Comparison of ENCODE assay signal across 8 cellular contexts in genomic region chr2:10659898-10660568, GRCh38. TPM values are rescaled to one million over a fixed set of nuclear protein-coding genes. Genes with fewer than 3 reads are reported as not detected.
A peak's percentile ranks its signal among the peaks of the same experiment; 100 is the strongest.
DNase-seq lines count a peak whose midpoint lies in the region; ATAC-seq and TF ChIP-seq lines count a peak whose summit lies in the region.

No MANE protein-coding gene starts in this region.

- in situ Hi-C loops in G401 (cut with HindIII; ENCODE audit: low sequenced_read_pairs): no loop called here

- intact Hi-C loops in activated CD4-positive, alpha-beta T cell treated with anti-CD3 and anti-CD28 coated beads for 36 hours (cut with DNase I, micrococcal nuclease): loop anchor here (10.0 kb wide), 2 partner anchors 355 to 535 kb away; partner anchors contain the start of genes HPCAL1 (in 1 of the 2) and RRM2 (in 1 of the 2)

- peak; percentile 81 for ATAC-seq in activated CD4-positive, alpha-beta T cell treated with anti-CD3 and anti-CD28 coated beads for 36 hours
- no peak for ATAC-seq in thoracic aorta (ENCODE audit: insufficient number of reproducible peaks, low FRiP score, low read depth)
- ATAC-seq in HG02623 (IDR thresholded peaks at IDR 0.05; ENCODE audit: unreplicated experiment): no peak

- H4K20me1 ChIP-seq in Loucy (ENCODE audit: insufficient read depth, low read length, poor library complexity, severe bottlenecking): no peaks in the 10 kb centered on the region

- H3K9me3 ChIP-seq in Loucy (ENCODE audit: insufficient read depth, low read depth, low read length) (no peaks in the 10 kb centered on the region), thoracic aorta (no peaks in the 10 kb centered on the region)
- no peaks in the 10 kb centered on the region for H3K9me3 ChIP-seq in effector memory CD4-positive, alpha-beta T cell (ENCODE audit: control insufficient read depth, low read length)

- peaks cover 38% of the 10 kb centered on the region for H3K36me3 Mint-ChIP-seq in activated CD4-positive, alpha-beta T cell treated with anti-CD3 and anti-CD28 coated beads for 36 hours (ENCODE audit: low read depth)

- no peak overlapping the region for H3K27ac ChIP-seq in effector memory CD4-positive, alpha-beta T cell (ENCODE audit: insufficient read depth, low read length, poor library complexity, severe bottlenecking)
- H3K27ac ChIP-seq in mesendoderm (ENCODE audit: low read depth, low read length) (no peak overlapping the region), thoracic aorta (no peak overlapping the region)

- H3K9ac ChIP-seq in Loucy (ENCODE audit: low read depth, low read length, poor library complexity, severe bottlenecking) (no peak overlapping the region), mesendoderm (ENCODE audit: low read length) (no peak overlapping the region)

- peak; percentile 71 for DNase-seq in G401 (ENCODE audit: low spot score)
- DNase-seq in activated CD4-positive, alpha-beta T cell treated with anti-CD3 and anti-CD28 coated beads for 36 hours: peak; percentile 74
- peak in 2 of 3 donors; percentile 5 for DNase-seq in effector memory CD4-positive, alpha-beta T cell
- peak; percentile 45 for DNase-seq in mesendoderm
- peak; percentile 9 for DNase-seq in thoracic aorta (ENCODE audit: low spot score)
- DNase-seq in activated gamma-delta T cell treated with Interleukin-2 at 50 U/mL for 16 hours: no peak

- H3K79me2 ChIP-seq in Loucy (ENCODE audit: insufficient read depth, low read length): no peaks in the 10 kb centered on the region
- no peaks in the 10 kb centered on the region for H3K79me2 ChIP-seq in mesendoderm (ENCODE audit: control insufficient read depth, insufficient read depth, low read length)

- no peak overlapping the region for H4K5ac ChIP-seq in mesendoderm (ENCODE audit: low read length)

- H2AK5ac ChIP-seq in mesendoderm (ENCODE audit: low read length): no peak overlapping the region

- no peaks in the 10 kb centered on the region for H3F3A ChIP-seq in Loucy (ENCODE audit: low read depth)

- H3K36me3 ChIP-seq in Loucy (ENCODE audit: insufficient read depth, low read length): peaks cover 56% of the 10 kb centered on the region; the same call in 1 of the 2 replicates
- peaks cover 19% of the 10 kb centered on the region for H3K36me3 ChIP-seq in effector memory CD4-positive, alpha-beta T cell (ENCODE audit: control insufficient read depth, insufficient read depth, low read length)
- no peaks in the 10 kb centered on the region for H3K36me3 ChIP-seq in mesendoderm (ENCODE audit: control insufficient read depth, insufficient read depth, low read length)
- H3K36me3 ChIP-seq in thoracic aorta: peaks cover 28% of the 10 kb centered on the region

- H3K4me1 ChIP-seq in Loucy (ENCODE audit: insufficient read depth, low read length, poor library complexity, severe bottlenecking) (no peaks in the 10 kb centered on the region), mesendoderm (ENCODE audit: control insufficient read depth, low read depth, low read length) (no peaks in the 10 kb centered on the region), thoracic aorta (ENCODE audit: control insufficient read depth in 1 of 2, low read depth in 2 of 2) (no peaks in the 10 kb centered on the region)
- H3K4me1 ChIP-seq in effector memory CD4-positive, alpha-beta T cell (ENCODE audit: control insufficient read depth, insufficient read depth, low read length, poor library complexity, severe bottlenecking): no peaks in the 10 kb centered on the region

- H3K79me1 ChIP-seq in mesendoderm (ENCODE audit: low read length): no peaks in the 10 kb centered on the region

- no peak overlapping the region for H2AFZ ChIP-seq in Loucy (ENCODE audit: low read length)

- H3K4ac ChIP-seq in mesendoderm (ENCODE audit: low read depth, low read length): no peak overlapping the region

- no peak overlapping the region for H2BK120ac ChIP-seq in mesendoderm (ENCODE audit: low read depth, low read length)

- POLR2A ChIA-PET in activated CD4-positive, alpha-beta T cell treated with anti-CD3 and anti-CD28 coated beads for 36 hours (lab: Charles Lee): interaction anchor here (0.6 to 0.7 kb wide), 2 partner anchors 21 to 1076 kb away, joined by 4 to 5 read pairs; no protein-coding TSS in a partner anchor

- no peak overlapping the region for H3K4me2 ChIP-seq in Loucy (ENCODE audit: low read depth, low read length, poor library complexity, severe bottlenecking)
- no peak overlapping the region for H3K4me2 ChIP-seq in mesendoderm (ENCODE audit: low read length)

- H3K4me3 ChIP-seq in Loucy (ENCODE audit: low read length, poor library complexity, severe bottlenecking) (no peak overlapping the region), mesendoderm (ENCODE audit: low read length) (no peak overlapping the region), thoracic aorta (no peak overlapping the region)
- H3K4me3 ChIP-seq in effector memory CD4-positive, alpha-beta T cell (ENCODE audit: insufficient read depth, low read depth, low read length, poor library complexity, severe bottlenecking): no peak overlapping the region

- no peak overlapping the region for H3K23ac ChIP-seq in mesendoderm (ENCODE audit: low read length)

- H3K56ac ChIP-seq in mesendoderm (ENCODE audit: low read length): no peak overlapping the region

- H3K9me2 ChIP-seq in Loucy (replicated peaks; ENCODE audit: low read depth, low read length): no peaks in the 10 kb centered on the region

- peaks cover 20% of the 10 kb centered on the region for H3K4me1 Mint-ChIP-seq in activated CD4-positive, alpha-beta T cell treated with anti-CD3 and anti-CD28 coated beads for 36 hours

- H3K27ac Mint-ChIP-seq in activated CD4-positive, alpha-beta T cell treated with anti-CD3 and anti-CD28 coated beads for 36 hours: no peak overlapping the region

- no peak overlapping the region for H3K18ac ChIP-seq in mesendoderm (ENCODE audit: low read length)

- WGBS in mesendoderm (ENCODE audit: extremely low coverage, insufficient coverage, low lambda C conversion rate): no CpG with 5 or more reads among the region's 10 CpGs

- H3K27me3 Mint-ChIP-seq in activated CD4-positive, alpha-beta T cell treated with anti-CD3 and anti-CD28 coated beads for 36 hours: no peaks in the 10 kb centered on the region

- H3K27me3 ChIP-seq in Loucy (ENCODE audit: insufficient read depth, low read length, poor library complexity, severe bottlenecking) (no peaks in the 10 kb centered on the region), mesendoderm (ENCODE audit: insufficient read depth, low read length, poor library complexity) (no peaks in the 10 kb centered on the region), thoracic aorta (replicated peaks; ENCODE audit: insufficient read depth) (no peaks in the 10 kb centered on the region)
- no peaks in the 10 kb centered on the region for H3K27me3 ChIP-seq in effector memory CD4-positive, alpha-beta T cell (replicated peaks; ENCODE audit: control insufficient read depth, insufficient read depth, low read length, poor library complexity, severe bottlenecking)

- H4K8ac ChIP-seq in mesendoderm (ENCODE audit: low read depth, low read length): no peak overlapping the region

- no peak overlapping the region for H2BK15ac ChIP-seq in mesendoderm (replicated peaks; ENCODE audit: low read depth)

- no peak overlapping the region for H2BK5ac ChIP-seq in mesendoderm (ENCODE audit: low read length)

- H3K4me3 Mint-ChIP-seq in activated CD4-positive, alpha-beta T cell treated with anti-CD3 and anti-CD28 coated beads for 36 hours: no peak overlapping the region

- CTCF ChIA-PET in activated CD4-positive, alpha-beta T cell treated with anti-CD3 and anti-CD28 coated beads for 36 hours (lab: Charles Lee): interaction anchor here (0.6 to 2.1 kb wide), 13 partner anchors 8 to 282 kb away, joined by 3 to 7 read pairs (median 3); partner anchors contain the start of gene NOL10

- peak; percentile 89 for TF ChIP-seq CTCF in Loucy (conservative IDR thresholded peaks at IDR 0.05; ENCODE audit: low read length)
- TF ChIP-seq CTCF in thoracic aorta (IDR thresholded peaks at IDR 0.05): peak; percentile 27

- H3K9me3 Mint-ChIP-seq in activated CD4-positive, alpha-beta T cell treated with anti-CD3 and anti-CD28 coated beads for 36 hours (ENCODE audit: low read depth): no peaks in the 10 kb centered on the region

RNA-seq across cellular contexts. Expression of gene NOL10, which starts 29.7 kb away (rescaled TPM):
- 36.1 and 60.6 TPM in 2 replicates for total RNA-seq in G401 (2014; rRNA removed; shearing (Covaris generic))
- 10 to 100 TPM; 39.7 to 41.0 TPM for total RNA-seq in activated CD4-positive, alpha-beta T cell treated with anti-CD3 and anti-CD28 coated beads for 36 hours
- 31.3 TPM for polyA plus RNA-seq in mesendoderm (2013, experiment 1 of 2)
- 32.6 TPM for polyA plus RNA-seq in mesendoderm (2013, experiment 2 of 2)
- total RNA-seq in thoracic aorta: 10 to 100 TPM; 16.5 to 34.8 TPM
